25 cellular contexts compared by ENCODE assay signal in genomic region chr3:9965200-9965875, GRCh38.
"Had no signal": no experiment of that assay in that cellular context is flagged by ENCODE, and none has a peak within 500 bp of the region (broad histone marks: within the 10 kb centered on the region; RNA-seq: fewer than 3 reads in every experiment).

No MANE protein-coding gene starts in this region.

- H3K9me3 ChIP-seq: colonic mucosa, esophagus squamous epithelium, gastrocnemius medialis, heart right ventricle, left lung, lower lobe of right lung had no signal

- H3K27ac ChIP-seq: colonic mucosa, epithelial cell of prostate, esophagus squamous epithelium, gastrocnemius medialis, heart right ventricle, left lung, lower lobe of right lung had no signal

- H3K4me3 ChIP-seq: colonic mucosa, esophagus squamous epithelium, gastrocnemius medialis, heart right ventricle, left lung, lower lobe of right lung had no signal

- FAIRE-seq: endometrium, islet of Langerhans, keratinocyte had no signal

- DNase-seq: colonic mucosa; cortex of kidney; effector CD8-positive, alpha-beta T cell; effector memory CD8-positive, alpha-beta T cell; endodermal cell; erythroblast; esophagus squamous epithelium; foreskin fibroblast; foreskin melanocyte; gastrocnemius medialis; glutamatergic neuron; heart right ventricle; hippocampal formation; left cardiac atrium; left lung; left ventricle myocardium superior; lower lobe of right lung; mesenchymal stem cell; midbrain; naive thymus-derived CD4-positive, alpha-beta T cell had no signal

- H3K4me1 ChIP-seq: colonic mucosa, gastrocnemius medialis, heart right ventricle, left lung, lower lobe of right lung had no signal

- ATAC-seq: effector memory CD8-positive, alpha-beta T cell; esophagus mucosa; gastrocnemius medialis; heart right ventricle; left cardiac atrium; left lung; left ventricle myocardium superior; lower lobe of right lung; naive thymus-derived CD4-positive, alpha-beta T cell had no signal

- H3K27me3 ChIP-seq: colonic mucosa, esophagus squamous epithelium, gastrocnemius medialis, heart right ventricle, left lung had no signal
